15 cellular contexts compared by ENCODE assay signal in genomic region chr7:143511593-143512047, GRCh38. TPM values are rescaled to one million over a fixed set of nuclear protein-coding genes. Genes with fewer than 3 reads are reported as not detected.
"Had no signal": no experiment of that assay in that cellular context is flagged by ENCODE, and none has a peak within 500 bp of the region (broad histone marks: within the 10 kb centered on the region; RNA-seq: fewer than 3 reads in every experiment).

No MANE protein-coding gene starts in this region.

- H3K36me3 ChIP-seq: ascending aorta, gastrocnemius medialis, neutrophil, right lobe of liver, uterus had no signal

- H3K9me3 ChIP-seq: ascending aorta, gastrocnemius medialis, neutrophil, right lobe of liver, thoracic aorta, uterus had no signal

- ATAC-seq: naive thymus-derived CD4-positive, alpha-beta T cell had no signal

- H3K4me1 ChIP-seq: ascending aorta, right lobe of liver, uterus had no signal

- H3K27me3 ChIP-seq: ascending aorta, gastrocnemius medialis, neutrophil, right lobe of liver, uterus had no signal

- DNase-seq: activated CD4-positive, alpha-beta memory T cell treated with anti-CD3 and anti-CD28 coated beads for 36 hours; activated CD4-positive, alpha-beta T cell treated with anti-CD3 and anti-CD28 coated beads for 1 hour; activated gamma-delta T cell treated with Interleukin-2 at 50 U/mL for 16 hours; activated naive CD8-positive, alpha-beta T cell treated with anti-CD3 and anti-CD28 coated beads for 36 hours; activated T-cell treated with anti-CD3 and anti-CD28 coated beads, Interleukin-2, amount 50 U/mL, for 48 hours; gastrocnemius medialis; naive thymus-derived CD4-positive, alpha-beta T cell; right lobe of liver; stimulated activated CD4-positive, alpha-beta T cell treated with anti-CD3 and anti-CD28 coated beads, Interleukin-12 subunit alpha, Interleukin-12 subunit beta, amount 100 ng/mL, for 4 hours; SW 1271; uterus had no signal

- H3K4me3 ChIP-seq: ascending aorta, gastrocnemius medialis, lung, thoracic aorta, uterus had no signal

- H3K27ac ChIP-seq: ascending aorta, gastrocnemius medialis, neutrophil, right lobe of liver, thoracic aorta, uterus had no signal

RNA-seq across cellular contexts. Expression of gene TAS2R41, which starts 33.9 kb away (rescaled TPM):
- total RNA-seq: activated CD4-positive, alpha-beta memory T cell treated with anti-CD3 and anti-CD28 coated beads for 36 hours; activated naive CD8-positive, alpha-beta T cell treated with anti-CD3 and anti-CD28 coated beads for 36 hours; ascending aorta; gastrocnemius medialis; right lobe of liver had no signal
- polyA plus RNA-seq: lung; naive thymus-derived CD4-positive, alpha-beta T cell had no signal

RNA-seq across cellular contexts. Expression of gene CTAGE15, which starts 60.0 kb away (rescaled TPM):
- total RNA-seq: activated CD4-positive, alpha-beta memory T cell treated with anti-CD3 and anti-CD28 coated beads for 36 hours; gastrocnemius medialis; thoracic aorta had no signal
